8 cellular contexts compared by ENCODE assay signal in the genomic region with DNA sequence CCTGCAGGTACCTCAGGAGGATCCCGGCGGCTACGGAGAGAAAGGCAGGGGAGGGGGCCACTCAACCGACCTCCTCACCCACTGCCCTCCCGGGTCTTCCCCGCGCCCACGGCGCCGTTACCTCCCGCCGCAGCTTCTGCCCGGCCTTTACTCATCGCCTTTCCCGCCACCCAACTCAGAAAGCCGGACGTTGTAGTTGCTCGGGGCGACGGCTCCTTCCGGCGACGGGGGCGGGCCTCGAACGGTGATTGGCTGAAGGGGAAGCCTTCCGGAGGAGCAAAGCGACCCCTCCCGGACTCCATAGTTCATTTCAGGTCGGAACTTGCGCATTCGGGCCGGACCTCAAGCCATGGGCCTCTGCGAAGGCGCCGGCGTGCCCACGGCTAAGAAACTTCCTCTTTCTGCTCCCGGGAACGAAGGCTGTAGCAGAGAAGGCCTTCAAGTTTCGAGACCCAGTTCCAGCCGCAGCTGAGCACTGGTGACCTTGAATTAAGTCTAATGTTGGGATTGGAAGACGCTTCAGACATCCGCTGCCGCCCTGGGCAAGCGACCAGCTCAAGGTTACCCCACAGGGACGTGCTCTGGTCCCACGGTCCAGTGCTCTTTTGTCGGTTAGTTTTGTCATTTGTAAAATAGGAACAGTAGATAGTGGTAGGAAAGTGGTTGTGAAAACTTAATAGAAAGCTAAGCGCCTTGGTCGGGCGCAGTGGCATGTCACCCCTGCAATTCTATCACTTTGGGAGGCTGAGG. TPM values are rescaled to one million over a fixed set of nuclear protein-coding genes. Genes with fewer than 3 reads are reported as not detected.
DNase-seq lines count a peak whose midpoint lies in the region; ATAC-seq and TF ChIP-seq lines count a peak whose summit lies in the region.

TSS of gene PSMC3IP (minus strand) at position 198 of the 750 bp plus-strand sequence. CDS start at position 155, 43 bp downstream.

- no peaks in the 10 kb centered on the region for H3K9me3 ChIP-seq in ectodermal cell (ENCODE audit: control insufficient read depth, low read length)
- no peaks in the 10 kb centered on the region for H3K9me3 ChIP-seq in lower lobe of right lung

- intact Hi-C loops in lower lobe of right lung (cut with DNase I): no loop called here

- H3K36me3 ChIP-seq in ectodermal cell (ENCODE audit: control insufficient read depth, insufficient read depth, low read length): peaks cover 37% of the 10 kb centered on the region
- peaks cover 58% of the 10 kb centered on the region for H3K36me3 ChIP-seq in lower lobe of right lung

- CTCF ChIA-PET in activated CD8-positive, alpha-beta T cell treated with anti-CD3 and anti-CD28 coated beads, Interleukin-2, amount 10 ng/mL, durations not matched to agents 7 days and 5 days (lab: Charles Lee): interaction anchor here (0.6 to 5.1 kb wide), 58 partner anchors 7 to 420 kb away, joined by 3 to 113 read pairs (median 7); partner anchors contain the start of genes BECN1, CCR10, CNTNAP1 and MLX

- peak; percentile 61 for ATAC-seq in GM19463 (IDR thresholded peaks at IDR 0.05; ENCODE audit: unreplicated experiment)
- ATAC-seq in activated CD8-positive, alpha-beta T cell treated with anti-CD3 and anti-CD28 coated beads, Interleukin-2, amount 10 ng/mL, durations not matched to agents 7 days and 5 days: peak; percentile 91
- peak; percentile 98 for ATAC-seq in lower lobe of right lung

- H3K27me3 ChIP-seq in ectodermal cell (ENCODE audit: control insufficient read depth, insufficient read depth, low read length, poor library complexity, severe bottlenecking) (no peaks in the 10 kb centered on the region), lower lobe of right lung (ENCODE audit: low read depth) (no peaks in the 10 kb centered on the region)

- peaks cover 49% of the 10 kb centered on the region for H3K4me1 Mint-ChIP-seq in activated CD8-positive, alpha-beta T cell treated with anti-CD3 and anti-CD28 coated beads, Interleukin-2, amount 10 ng/mL, durations not matched to agents 7 days and 5 days (ENCODE audit: low read depth)

- 0 to 1% methylated on average over 52 of the region's 52 CpGs for WGBS in ectodermal cell, 2 experiments

- POLR2A ChIA-PET in activated CD8-positive, alpha-beta T cell treated with anti-CD3 and anti-CD28 coated beads, Interleukin-2, amount 10 ng/mL, durations not matched to agents 7 days and 5 days (lab: Charles Lee): interaction anchor here (0.6 to 3.9 kb wide), 14 partner anchors 9 to 791 kb away, joined by 3 to 47 read pairs (median 6); partner anchors contain the start of genes BECN1, DHX58, MLX and RETREG3

- H3K4me3 Mint-ChIP-seq in activated CD8-positive, alpha-beta T cell treated with anti-CD3 and anti-CD28 coated beads, Interleukin-2, amount 10 ng/mL, durations not matched to agents 7 days and 5 days: peak within 1 kb of the TSS; percentile 98

- peak within 1 kb of the TSS; percentile 96 for H3K27ac Mint-ChIP-seq in activated CD8-positive, alpha-beta T cell treated with anti-CD3 and anti-CD28 coated beads, Interleukin-2, amount 10 ng/mL, durations not matched to agents 7 days and 5 days

- H3K9me3 Mint-ChIP-seq in activated CD8-positive, alpha-beta T cell treated with anti-CD3 and anti-CD28 coated beads, Interleukin-2, amount 10 ng/mL, durations not matched to agents 7 days and 5 days (ENCODE audit: insufficient read depth): no peaks in the 10 kb centered on the region

- H3K4me1 ChIP-seq in ectodermal cell (ENCODE audit: control insufficient read depth, insufficient read depth, low read length): peaks cover 10% of the 10 kb centered on the region
- peaks cover 19% of the 10 kb centered on the region for H3K4me1 ChIP-seq in lower lobe of right lung

- H3K27me3 Mint-ChIP-seq in activated CD8-positive, alpha-beta T cell treated with anti-CD3 and anti-CD28 coated beads, Interleukin-2, amount 10 ng/mL, durations not matched to agents 7 days and 5 days (ENCODE audit: low read depth): no peaks in the 10 kb centered on the region

- H3K36me3 Mint-ChIP-seq in activated CD8-positive, alpha-beta T cell treated with anti-CD3 and anti-CD28 coated beads, Interleukin-2, amount 10 ng/mL, durations not matched to agents 7 days and 5 days (ENCODE audit: low read depth): peaks cover 66% of the 10 kb centered on the region

- H3K4me3 ChIP-seq in ectodermal cell (ENCODE audit: insufficient read depth, low read depth, low read length) (peak within 1 kb of the TSS; percentile 87), lower lobe of right lung (peak within 1 kb of the TSS; percentile 84)

- DNase-seq in COLO668 (lab: John Stamatoyannopoulos, UW; ENCODE audit: unreplicated experiment) (peak; percentile 89), HT-29 (ENCODE audit: low spot score) (peak; percentile 94), NK-92 (lab: John Stamatoyannopoulos, UW; ENCODE audit: unreplicated experiment) (peak; percentile 29), lower lobe of right lung (peak; percentile 96)
- peak; percentile 97 for DNase-seq in activated CD8-positive, alpha-beta T cell treated with anti-CD3 and anti-CD28 coated beads, Interleukin-2, amount 10 ng/mL, durations not matched to agents 7 days and 5 days
- peak; percentile 78 to 86 (median 80) for DNase-seq in stimulated activated CD4-positive, alpha-beta T cell treated with anti-CD3 and anti-CD28 coated beads, TNF-alpha, amount 100 ng/mL, for 1 hour (ENCODE audit: low read depth in 3 of 3, low spot score in 1 of 3)

- H3K27ac ChIP-seq in ectodermal cell (ENCODE audit: insufficient read depth, low read depth, low read length, poor library complexity, severe bottlenecking): peak within 1 kb of the TSS; percentile 77
- H3K27ac ChIP-seq in lower lobe of right lung: peak within 1 kb of the TSS; percentile 90

- TF ChIP-seq CTCF in lower lobe of right lung (IDR thresholded peaks at IDR 0.05): no peak

RNA-seq across cellular contexts. Expression of gene PSMC3IP, which starts in this region (rescaled TPM):
- 12.4 and 16.0 TPM in 2 replicates for total RNA-seq in HT-29 (2014; rRNA removed; shearing (Covaris generic))
- total RNA-seq in activated CD8-positive, alpha-beta T cell treated with anti-CD3 and anti-CD28 coated beads, Interleukin-2, amount 10 ng/mL, durations not matched to agents 7 days and 5 days: 10 to 100 TPM; 19.2 to 21.8 TPM
- 39.3 TPM for polyA plus RNA-seq in ectodermal cell (2013, experiment 1 of 4)
- polyA plus RNA-seq in ectodermal cell (2013, experiment 2 of 4): 42.5 TPM
- 29.1 TPM for polyA plus RNA-seq in ectodermal cell (2013, experiment 3 of 4)
- polyA plus RNA-seq in ectodermal cell (2013, experiment 4 of 4): 30.6 TPM
- 4.8 TPM for total RNA-seq in lower lobe of right lung

Comparison
In these comparisons a context has a peak if more than half of its experiments do, and no peak if none do; other contexts are left out.
1. Peak in every context shown above with its lines: DNase-seq, ATAC-seq, H3K4me3 ChIP-seq and H3K27ac ChIP-seq.
2. DNase-seq: peak in every context shown above with its lines; median percentile 97 in activated CD8-positive, alpha-beta T cell treated with anti-CD3 and anti-CD28 coated beads, Interleukin-2, amount 10 ng/mL, durations not matched to agents 7 days and 5 days; 96 in lower lobe of right lung; 94 in HT-29; 89 in COLO668; 80 in stimulated activated CD4-positive, alpha-beta T cell treated with anti-CD3 and anti-CD28 coated beads, TNF-alpha, amount 100 ng/mL, for 1 hour; 29 in NK-92.